20 cellular contexts compared by ENCODE assay signal in the genomic region with DNA sequence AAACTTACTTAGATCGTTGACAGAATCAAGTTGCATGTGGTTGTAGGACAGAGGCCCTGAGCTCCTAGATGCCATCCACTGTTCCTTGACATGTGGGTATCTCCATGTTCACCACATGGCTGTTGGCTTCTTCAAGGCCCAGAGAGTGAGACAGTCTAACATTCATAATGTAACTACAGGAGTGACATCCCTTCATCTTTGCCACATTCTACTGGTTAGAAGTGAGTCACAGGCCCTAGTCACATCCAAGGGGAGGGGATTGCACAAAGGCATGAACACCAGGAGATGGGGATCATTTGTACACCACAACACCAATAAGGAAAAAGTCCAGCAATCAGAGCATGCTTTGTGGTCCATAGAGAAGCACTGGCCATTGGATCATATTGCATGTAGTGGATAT. TPM values are rescaled to one million over a fixed set of nuclear protein-coding genes. Genes with fewer than 3 reads are reported as not detected.
DNase-seq lines count a peak whose midpoint lies in the region; ATAC-seq and TF ChIP-seq lines count a peak whose summit lies in the region.
"Had no signal": no experiment of that assay in that cellular context is flagged by ENCODE, and none has a peak within 500 bp of the region (broad histone marks: within the 10 kb centered on the region; RNA-seq: fewer than 3 reads in every experiment).

No MANE protein-coding gene starts in this region.

- no peaks in the 10 kb centered on the region for H3K9me3 ChIP-seq in HEK293 (ENCODE audit: control insufficient read depth, insufficient read depth, low read depth, low read length)
- H3K9me3 ChIP-seq: BE2C had no signal

- H3K4me3 ChIP-seq in HEK293 (ENCODE audit: low read depth, low read length) (no peak overlapping the region), coronary artery (no peak overlapping the region)

- H3K36me3 ChIP-seq in HEK293 (ENCODE audit: control insufficient read depth in 2 of 2, insufficient read depth in 1 of 2, low read length in 2 of 2), result no peaks in the 10 kb centered on the region
- H3K36me3 ChIP-seq: BE2C had no signal

- H3K27ac ChIP-seq in HEK293 (ENCODE audit: extremely low read depth, low read depth, low read length), result no peak overlapping the region
- no peak overlapping the region for H3K27ac ChIP-seq in coronary artery
- H3K27ac ChIP-seq: HL-60 had no signal

- H3K4me1 ChIP-seq in HEK293 (ENCODE audit: control insufficient read depth, insufficient read depth, low read length), result no peaks in the 10 kb centered on the region
- H3K4me1 ChIP-seq: BE2C had no signal

- no peak for TF ChIP-seq CTCF in HEK293 (tag by site-specific recombination; IDR thresholded peaks at IDR 0.05)
- no peak for TF ChIP-seq CTCF in coronary artery (IDR thresholded peaks at IDR 0.05)

- CTCF ChIA-PET in HEK293 (lab: Yijun Ruan, JAX), result no interaction called here

- no peak for ATAC-seq in GM18907 (IDR thresholded peaks at IDR 0.05; ENCODE audit: unreplicated experiment)
- no peak for ATAC-seq in HG02759 (IDR thresholded peaks at IDR 0.05; ENCODE audit: unreplicated experiment)
- ATAC-seq: HCT116 had no signal

- POLR2A ChIA-PET in HEK293 (lab: Yijun Ruan, JAX), result no interaction called here

- peak; percentile 21 for DNase-seq in Daoy (ENCODE audit: low read depth)
- peak; percentile 8 for DNase-seq in coronary artery (ENCODE audit: low spot score)
- peak; percentile 23 for DNase-seq in kidney tubule cell (ENCODE audit: low spot score)
- no peak for DNase-seq in ureter (ENCODE audit: low spot score)
- DNase-seq: ACHN; BE2C; C1 segment of cervical spinal cord; CD4-positive, CD25-positive, alpha-beta regulatory T cell; CD8-positive, alpha-beta memory T cell; COR-L47; DMS 273 treated with DMSO at 0.1 percent for 48 hours; DMS53; DND-41; GOT3; H7 had no signal

TF ChIP-seq in HEK293, 187 proteins besides CTCF, POLR2A, EP300 and RAD21:
- TF ChIP-seq ZNF701 (tag by site-specific recombination; IDR thresholded peaks at IDR 0.05), result no peak
- TF ChIP-seq KLF16 (tag by site-specific recombination; IDR thresholded peaks at IDR 0.05), result no peak
- peak; percentile 52; the same call in 1 of the 2 replicates for TF ChIP-seq MZF1 (tag by site-specific recombination; IDR thresholded peaks at IDR 0.05; ENCODE audit: borderline replicate concordance)

RNA-seq across cellular contexts. Expression of a gene that starts 56.6 kb away (rescaled TPM):
- 9.2 and 9.8 TPM in 2 replicates for total RNA-seq in Daoy (2014; rRNA removed; shearing (Covaris generic))
- total RNA-seq in ureter, result 3.6 TPM
- total RNA-seq: CD4-positive, CD25-positive, alpha-beta regulatory T cell had no signal
